In the genomic region with DNA sequence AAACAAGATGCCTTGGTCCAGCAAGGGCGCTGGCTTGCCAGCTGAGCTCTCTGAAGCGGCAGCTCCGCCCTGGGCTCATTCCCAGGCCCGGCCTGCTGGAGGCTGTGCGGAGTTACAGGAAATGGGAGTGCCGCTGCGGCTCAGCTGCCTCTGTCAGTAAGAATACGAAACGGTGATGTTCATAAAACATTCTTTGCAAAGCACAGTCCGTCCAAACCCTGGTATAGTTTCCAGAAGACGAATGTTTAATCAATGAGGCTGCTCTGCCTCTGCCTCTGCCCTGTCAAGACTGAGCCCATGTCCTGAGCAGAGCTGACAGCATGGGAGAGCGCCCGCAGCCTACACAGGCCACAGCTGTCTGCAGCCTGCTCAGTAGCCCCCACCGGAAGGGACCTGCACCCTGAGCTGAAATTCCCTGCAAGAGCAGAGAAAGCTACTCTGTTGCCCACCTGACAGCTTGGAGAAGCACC, we compare ENCODE assay signal across 1 cellular context.
TF ChIP-seq lines count a peak whose summit lies in the region.

No MANE protein-coding gene starts in this region.

TF ChIP-seq in HepG2, 621 proteins besides CTCF, POLR2A, EP300 and RAD21 (continued from another document):
- TF ChIP-seq, protein P1, sequence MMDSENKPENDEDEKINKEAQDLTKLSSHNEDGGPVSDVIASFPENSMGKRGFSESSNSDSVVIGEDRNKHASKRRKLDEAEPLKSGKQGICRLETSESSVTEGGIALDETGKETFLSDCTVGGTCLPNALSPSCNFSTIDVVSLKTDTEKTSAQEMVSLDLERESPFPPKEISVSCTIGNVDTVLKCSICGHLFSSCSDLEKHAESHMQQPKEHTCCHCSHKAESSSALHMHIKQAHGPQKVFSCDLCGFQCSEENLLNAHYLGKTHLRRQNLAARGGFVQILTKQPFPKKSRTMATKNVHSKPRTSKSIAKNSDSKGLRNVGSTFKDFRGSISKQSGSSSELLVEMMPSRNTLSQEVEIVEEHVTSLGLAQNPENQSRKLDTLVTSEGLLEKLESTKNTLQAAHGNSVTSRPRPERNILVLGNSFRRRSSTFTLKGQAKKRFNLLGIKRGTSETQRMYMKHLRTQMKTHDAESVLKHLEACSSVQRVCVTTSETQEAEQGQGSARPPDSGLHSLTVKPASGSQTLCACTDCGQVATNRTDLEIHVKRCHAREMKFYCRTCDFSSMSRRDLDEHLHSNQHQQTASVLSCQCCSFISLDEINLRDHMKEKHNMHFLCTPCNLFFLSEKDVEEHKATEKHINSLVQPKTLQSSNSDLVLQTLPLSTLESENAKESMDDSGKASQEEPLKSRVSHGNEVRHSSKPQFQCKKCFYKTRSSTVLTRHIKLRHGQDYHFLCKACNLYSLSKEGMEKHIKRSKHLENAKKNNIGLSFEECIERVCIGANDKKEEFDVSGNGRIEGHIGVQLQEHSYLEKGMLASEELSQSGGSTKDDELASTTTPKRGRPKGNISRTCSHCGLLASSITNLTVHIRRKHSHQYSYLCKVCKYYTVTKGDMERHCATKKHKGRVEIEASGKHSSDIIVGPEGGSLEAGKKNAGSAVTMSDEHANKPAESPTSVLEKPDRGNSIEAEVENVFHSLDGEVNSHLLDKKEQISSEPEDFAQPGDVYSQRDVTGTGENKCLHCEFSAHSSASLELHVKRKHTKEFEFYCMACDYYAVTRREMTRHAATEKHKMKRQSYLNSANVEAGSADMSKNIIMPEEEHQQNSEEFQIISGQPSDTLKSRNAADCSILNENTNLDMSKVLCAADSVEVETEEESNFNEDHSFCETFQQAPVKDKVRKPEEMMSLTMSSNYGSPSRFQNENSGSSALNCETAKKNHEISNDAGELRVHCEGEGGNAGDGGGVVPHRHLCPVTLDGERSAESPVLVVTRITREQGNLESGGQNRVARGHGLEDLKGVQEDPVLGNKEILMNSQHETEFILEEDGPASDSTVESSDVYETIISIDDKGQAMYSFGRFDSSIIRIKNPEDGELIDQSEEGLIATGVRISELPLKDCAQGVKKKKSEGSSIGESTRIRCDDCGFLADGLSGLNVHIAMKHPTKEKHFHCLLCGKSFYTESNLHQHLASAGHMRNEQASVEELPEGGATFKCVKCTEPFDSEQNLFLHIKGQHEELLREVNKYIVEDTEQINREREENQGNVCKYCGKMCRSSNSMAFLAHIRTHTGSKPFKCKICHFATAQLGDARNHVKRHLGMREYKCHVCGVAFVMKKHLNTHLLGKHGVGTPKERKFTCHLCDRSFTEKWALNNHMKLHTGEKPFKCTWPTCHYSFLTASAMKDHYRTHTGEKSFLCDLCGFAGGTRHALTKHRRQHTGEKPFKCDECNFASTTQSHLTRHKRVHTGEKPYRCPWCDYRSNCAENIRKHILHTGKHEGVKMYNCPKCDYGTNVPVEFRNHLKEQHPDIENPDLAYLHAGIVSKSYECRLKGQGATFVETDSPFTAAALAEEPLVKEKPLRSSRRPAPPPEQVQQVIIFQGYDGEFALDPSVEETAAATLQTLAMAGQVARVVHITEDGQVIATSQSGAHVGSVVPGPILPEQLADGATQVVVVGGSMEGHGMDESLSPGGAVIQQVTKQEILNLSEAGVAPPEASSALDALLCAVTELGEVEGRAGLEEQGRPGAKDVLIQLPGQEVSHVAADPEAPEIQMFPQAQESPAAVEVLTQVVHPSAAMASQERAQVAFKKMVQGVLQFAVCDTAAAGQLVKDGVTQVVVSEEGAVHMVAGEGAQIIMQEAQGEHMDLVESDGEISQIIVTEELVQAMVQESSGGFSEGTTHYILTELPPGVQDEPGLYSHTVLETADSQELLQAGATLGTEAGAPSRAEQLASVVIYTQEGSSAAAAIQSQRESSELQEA (CRISPR knock-in tag; IDR thresholded peaks at IDR 0.05; ENCODE audit: not compliant biosample characterization), result no peak
